In genomic region chr11:43835104-43835503, GRCh38 we compare ENCODE assay signal across 20 cellular contexts. TPM values are rescaled to one million over a fixed set of nuclear protein-coding genes. Genes with fewer than 3 reads are reported as not detected.
DNase-seq lines count a peak whose midpoint lies in the region; ATAC-seq and TF ChIP-seq lines count a peak whose summit lies in the region.
"Had no signal": no experiment of that assay in that cellular context is flagged by ENCODE, and none has a peak within 500 bp of the region (broad histone marks: within the 10 kb centered on the region; RNA-seq: fewer than 3 reads in every experiment).

No MANE protein-coding gene starts in this region.

- H3K27me3 ChIP-seq in BE2C (no peaks in the 10 kb centered on the region), upper lobe of left lung (no peaks in the 10 kb centered on the region)
- H3K27me3 ChIP-seq: esophagus squamous epithelium, heart left ventricle, pancreas had no signal

- H3K36me3 Mint-ChIP-seq in nephron (ENCODE audit: low read depth): peaks cover 34% of the 10 kb centered on the region

- H3K4me1 Mint-ChIP-seq in nephron: peaks cover 36% of the 10 kb centered on the region

- DNase-seq in BE2C (peak; percentile 15), NCI-H82 treated with DMSO at 0.1 percent for 48 hours (lab: John Stamatoyannopoulos, UW; ENCODE audit: unreplicated experiment) (peak; percentile 77), upper lobe of left lung (no peak), HK-2 (ENCODE audit: unreplicated experiment) (no peak)
- no peak for DNase-seq in central memory CD4-positive, alpha-beta T cell
- DNase-seq: activated CD4-positive, alpha-beta T cell treated with anti-CD3 and anti-CD28 coated beads for 36 hours; activated gamma-delta T cell treated with Interleukin-2 at 50 U/mL for 16 hours; anterior cingulate cortex; esophagus squamous epithelium; heart left ventricle; islet precursor cell; KG1; NCI-H345; pancreas; SHP77; small intestine had no signal

- no peak for TF ChIP-seq CTCF in BE2C (IDR thresholded peaks at IDR 0.05; ENCODE audit: low read depth, low read length)
- TF ChIP-seq CTCF in nephron (IDR thresholded peaks at IDR 0.05; ENCODE audit: unreplicated experiment in 3 of 3): no peak
- TF ChIP-seq CTCF in upper lobe of left lung (IDR thresholded peaks at IDR 0.05): no peak

- no peaks in the 10 kb centered on the region for H3K9me3 Mint-ChIP-seq in nephron
- H3K9me3 Mint-ChIP-seq: stimulated activated effector memory CD8-positive, alpha-beta T cell treated with anti-CD3 and anti-CD28 coated beads, Interleukin-12 subunit alpha, Interleukin-12 subunit beta, amount 100 ng/mL, for 72 hours had no signal

- H3K4me3 Mint-ChIP-seq in nephron: no peak overlapping the region
- H3K4me3 Mint-ChIP-seq: activated CD4-positive, alpha-beta T cell treated with anti-CD3 and anti-CD28 coated beads for 36 hours; stimulated activated effector memory CD8-positive, alpha-beta T cell treated with anti-CD3 and anti-CD28 coated beads, Interleukin-12 subunit alpha, Interleukin-12 subunit beta, amount 100 ng/mL, for 72 hours had no signal

- TF ChIP-seq EP300 in upper lobe of left lung (IDR thresholded peaks at IDR 0.05): no peak

- H3K4me3 ChIP-seq in BE2C (ENCODE audit: low read depth, low read length) (no peak overlapping the region), upper lobe of left lung (no peak overlapping the region)
- H3K4me3 ChIP-seq: esophagus squamous epithelium, heart left ventricle, pancreas had no signal

- no peak overlapping the region for H3K27ac ChIP-seq in upper lobe of left lung
- H3K27ac ChIP-seq: heart left ventricle, pancreas had no signal

- ATAC-seq in esophagus mucosa: peak; percentile 66
- no peak for ATAC-seq in GM21423 (IDR thresholded peaks at IDR 0.05; ENCODE audit: unreplicated experiment)
- ATAC-seq in upper lobe of left lung (ENCODE audit: low FRiP score in 2 of 2): no peak
- ATAC-seq: activated CD4-positive, alpha-beta T cell treated with anti-CD3 and anti-CD28 coated beads for 36 hours; heart left ventricle; stimulated activated effector memory CD8-positive, alpha-beta T cell treated with anti-CD3 and anti-CD28 coated beads, Interleukin-12 subunit alpha, Interleukin-12 subunit beta, amount 100 ng/mL, for 72 hours had no signal

- peaks cover 19% of the 10 kb centered on the region for H3K4me1 ChIP-seq in BE2C
- peaks cover 6 to 19% (median 11%) of the 10 kb centered on the region in 4 donors for H3K4me1 ChIP-seq in upper lobe of left lung
- H3K4me1 ChIP-seq: pancreas had no signal

- no peaks in the 10 kb centered on the region for H3K27me3 Mint-ChIP-seq in nephron (ENCODE audit: low read depth)
- H3K27me3 Mint-ChIP-seq: activated CD4-positive, alpha-beta T cell treated with anti-CD3 and anti-CD28 coated beads for 36 hours had no signal

- WGBS in upper lobe of left lung, 2 donors: 74 to 87% methylated on average over 7 of the region's 7 CpGs

- H3K9me3 ChIP-seq in BE2C (no peaks in the 10 kb centered on the region), upper lobe of left lung (no peaks in the 10 kb centered on the region)
- H3K9me3 ChIP-seq: esophagus squamous epithelium, heart left ventricle, pancreas had no signal

- no peak for TF ChIP-seq POLR2A in upper lobe of left lung (IDR thresholded peaks at IDR 0.05)

- H3K27ac Mint-ChIP-seq in nephron: peak overlapping the region; percentile 18 to 73 (median 61)
- H3K27ac Mint-ChIP-seq: activated CD4-positive, alpha-beta T cell treated with anti-CD3 and anti-CD28 coated beads for 36 hours; stimulated activated effector memory CD8-positive, alpha-beta T cell treated with anti-CD3 and anti-CD28 coated beads, Interleukin-12 subunit alpha, Interleukin-12 subunit beta, amount 100 ng/mL, for 72 hours had no signal

- H3K36me3 ChIP-seq in BE2C: no peaks in the 10 kb centered on the region
- peaks cover 0 to 24% (median 1%) of the 10 kb centered on the region in 4 donors for H3K36me3 ChIP-seq in upper lobe of left lung
- H3K36me3 ChIP-seq: pancreas had no signal

RNA-seq across cellular contexts. Expression of gene ALKBH3, which starts 45.5 kb away (rescaled TPM):
- polyA plus RNA-seq in BE2C (2012; ENCODE audit: insufficient read depth, insufficient read length, low read depth): 24.4 TPM
- 31.9 TPM for total RNA-seq in esophagus mucosa
- total RNA-seq in upper lobe of left lung: 10 to 100 TPM; 23.9 to 60.8 (median 27.6) TPM

Comparison
In these comparisons a context has a peak if more than half of its experiments do, and no peak if none do; other contexts are left out.
1. DNase-seq: peak in BE2C (single experiment) and NCI-H82 treated with DMSO at 0.1 percent for 48 hours (single experiment); none in upper lobe of left lung (0 of 2), HK-2 (single experiment) and central memory CD4-positive, alpha-beta T cell (single experiment).